In genomic region chr11:64900774-64901173, GRCh38 we compare ENCODE assay signal across 1 cellular context.
A peak's percentile ranks its signal among the peaks of the same experiment; 100 is the strongest.
TF ChIP-seq lines count a peak whose summit lies in the region.

No MANE protein-coding gene starts in this region.

TF ChIP-seq in K562, 482 proteins besides CTCF, POLR2A, EP300 and RAD21:
- TF ChIP-seq PATZ1 (CRISPR knock-in tag; IDR thresholded peaks at IDR 0.05; ENCODE audit: borderline replicate concordance) (no peak), ZBTB8A (IDR thresholded peaks at IDR 0.05; ENCODE audit: partially characterized antibody) (no peak), ZNF3 (CRISPR knock-in tag; IDR thresholded peaks at IDR 0.05) (no peak), POLR2G (IDR thresholded peaks at IDR 0.05; ENCODE audit: low read depth, low read length) (peak; percentile 57; the same call in 1 of the 2 replicates), CHD2 (IDR thresholded peaks at IDR 0.05; ENCODE audit: low read depth, low read length) (no peak), TAF9B (IDR thresholded peaks at IDR 0.05; ENCODE audit: partially characterized antibody) (no peak)
